ENCODE assay signal across 8 cellular contexts in genomic region chr6:27591660-27592059, GRCh38.
DNase-seq lines count a peak whose midpoint lies in the region; ATAC-seq and TF ChIP-seq lines count a peak whose summit lies in the region.

No MANE protein-coding gene starts in this region.

- no peak overlapping the region for H3K9ac ChIP-seq in neural cell (ENCODE audit: low read length)

- H3K4me1 ChIP-seq in adrenal gland (replicated peaks in 1 of 2): peaks cover 0 to 3% of the 10 kb centered on the region in 2 donors

- intact Hi-C loops in adrenal gland (cut with DNase I) (no loop called here), sciatic nerve (cut with DNase I) (no loop called here)

- H3K9me2 ChIP-seq in neural cell (ENCODE audit: insufficient read depth, low read length): no peaks in the 10 kb centered on the region

- H3K27ac ChIP-seq in neural cell (ENCODE audit: low read length) (no peak overlapping the region), adrenal gland (no peak overlapping the region)

- no peaks in the 10 kb centered on the region for H3F3A ChIP-seq in neural cell (ENCODE audit: insufficient read depth, low read length, poor library complexity, severe bottlenecking)

- no peak for TF ChIP-seq CTCF in astrocyte of the cerebellum (IDR thresholded peaks at IDR 0.05; ENCODE audit: low read depth, low read length, missing control alignments)
- no peak for TF ChIP-seq CTCF in neural cell (IDR thresholded peaks at IDR 0.05; ENCODE audit: poor library complexity, severe bottlenecking)
- no peak for TF ChIP-seq CTCF in adrenal gland (IDR thresholded peaks at IDR 0.05)

- H3K9me3 ChIP-seq in neural cell (ENCODE audit: low read length) (no peaks in the 10 kb centered on the region), adrenal gland (replicated peaks in 1 of 3) (no peaks in the 10 kb centered on the region)

- H3K4me3 ChIP-seq in astrocyte of the cerebellum (ENCODE audit: low read depth, low read length): peak overlapping the region; percentile 36
- peak overlapping the region; percentile 57 for H3K4me3 ChIP-seq in neural cell (ENCODE audit: low read length)
- no peak overlapping the region for H3K4me3 ChIP-seq in adrenal gland

- H2AFZ ChIP-seq in neural cell (ENCODE audit: low read depth, low read length): no peak overlapping the region

- ATAC-seq in GM18498 (IDR thresholded peaks at IDR 0.05; ENCODE audit: unreplicated experiment) (peak; percentile 17), sciatic nerve (no peak)

- no peaks in the 10 kb centered on the region for H3K79me2 ChIP-seq in neural cell (replicated peaks; ENCODE audit: insufficient read depth, low read length)

- TF ChIP-seq RAD21 in neural cell (conservative IDR thresholded peaks at IDR 0.05): no peak

- in situ Hi-C loops in astrocyte of the cerebellum (cut with HindIII; ENCODE audit: low sequenced_read_pairs): no loop called here

- no peaks in the 10 kb centered on the region for H4K20me1 ChIP-seq in neural cell (ENCODE audit: insufficient read depth)

- H3K27me3 ChIP-seq in neural cell (ENCODE audit: insufficient read depth, low read depth, low read length) (peaks cover 60% of the 10 kb centered on the region), adrenal gland (peaks cover 70% of the 10 kb centered on the region)

- TF ChIP-seq POLR2A in adrenal gland (IDR thresholded peaks at IDR 0.05): no peak

- peak overlapping the region; percentile 10 for H3K4me2 ChIP-seq in neural cell (ENCODE audit: low read length)

- WGBS in adrenal gland, 4 donors: 18 to 22% (median 19%) methylated on average over 8 of the region's 8 CpGs

- no peak for TF ChIP-seq EP300 in neural cell (conservative IDR thresholded peaks at IDR 0.05; ENCODE audit: poor library complexity, severe bottlenecking)

- no peaks in the 10 kb centered on the region for H3K36me3 ChIP-seq in neural cell (ENCODE audit: insufficient read depth, low read length)
- H3K36me3 ChIP-seq in adrenal gland (replicated peaks in 1 of 2): no peaks in the 10 kb centered on the region

- DNase-seq in LHCN-M2 (ENCODE audit: low read depth) (peak; percentile 53), astrocyte of the cerebellum (ENCODE audit: low read depth) (no peak), NCI-H2196 treated with DMSO at 0.1 percent for 48 hours (lab: John Stamatoyannopoulos, UW; ENCODE audit: unreplicated experiment) (no peak), adrenal gland (no peak), sciatic nerve (ENCODE audit: low spot score) (no peak)
- no peak for DNase-seq in activated CD4-positive, alpha-beta T cell treated with anti-CD3 and anti-CD28 coated beads, Interleukin-2, amount 50 U/mL, for 4 hours

TF ChIP-seq in neural cell, 6 proteins besides CTCF, POLR2A, EP300 and RAD21:
- no peak for TF ChIP-seq REST (IDR thresholded peaks at IDR 0.05; ENCODE audit: borderline replicate concordance)
- no peak for TF ChIP-seq EZH2 (IDR thresholded peaks at IDR 0.05; ENCODE audit: borderline replicate concordance, insufficient read depth, low read length, poor library complexity, severe bottlenecking)
- no peak for TF ChIP-seq SMC3 (conservative IDR thresholded peaks at IDR 0.05; ENCODE audit: poor library complexity)
- TF ChIP-seq TAF1 (IDR thresholded peaks at IDR 0.05; ENCODE audit: low read depth): no peak
- TF ChIP-seq POLR2AphosphoS5 (IDR thresholded peaks at IDR 0.05): no peak
- no peak for TF ChIP-seq MXI1 (conservative IDR thresholded peaks at IDR 0.05; ENCODE audit: poor library complexity, severe bottlenecking)

Comparison
In these comparisons a context has a peak if more than half of its experiments do, and no peak if none do; other contexts are left out.
1. H3K4me3 ChIP-seq: peak in astrocyte of the cerebellum (single experiment) and neural cell (single experiment); none in adrenal gland (0 of 4).